25 cellular contexts compared by ENCODE assay signal in the genomic region with DNA sequence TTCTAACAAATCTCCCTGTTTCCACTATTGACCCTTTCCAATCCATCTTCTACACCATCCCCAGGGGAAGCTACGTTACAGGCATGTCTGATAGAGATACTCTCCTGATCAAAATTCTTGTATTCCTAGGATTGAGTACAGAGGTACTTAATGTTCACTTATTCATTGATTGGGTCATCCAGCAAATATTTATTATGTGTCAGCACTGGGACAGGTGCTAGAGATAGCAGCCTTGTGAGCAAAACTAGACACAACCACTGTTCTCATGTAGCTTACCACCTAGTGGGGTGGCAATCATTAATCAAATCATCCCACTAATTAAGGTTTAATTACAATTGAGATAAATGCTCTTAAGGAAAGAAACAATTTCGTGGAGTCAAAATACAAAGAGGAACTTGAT. TPM values are rescaled to one million over a fixed set of nuclear protein-coding genes. Genes with fewer than 3 reads are reported as not detected.
"Had no signal": no experiment of that assay in that cellular context is flagged by ENCODE, and none has a peak within 500 bp of the region (broad histone marks: within the 10 kb centered on the region; RNA-seq: fewer than 3 reads in every experiment).

No MANE protein-coding gene starts in this region.

- H3K4me1 ChIP-seq: SJCRH30 had no signal

- H3K9me3 ChIP-seq: MG63, SJCRH30 had no signal

- H3K36me3 ChIP-seq: MG63, SJCRH30 had no signal

- H3K4me3 ChIP-seq: MG63, SJCRH30 had no signal

- DNase-seq: IMR-90, Karpas-422, KG1, MG63, NCI-H1092, NCI-H1105 treated with DMSO at 0.1 percent for 48 hours, NCI-H1417 treated with DMSO at 0.1 percent for 48 hours, NCI-H1694, NCI-H187 treated with DMSO at 0.1 percent for 48 hours, NCI-H2029 treated with DMSO at 0.1 percent for 48 hours, NCI-H2171 treated with DMSO at 0.1 percent for 48 hours, NCI-H345, NCI-H446 treated with DMSO at 0.1 percent for 48 hours, NCI-H524, NCI-H526 treated with DMSO at 0.1 percent for 48 hours, NCI-H774, PC-3, SHP77 treated with DMSO at 0.1 percent for 48 hours, SJCRH30 had no signal

- H3K27ac ChIP-seq: RWPE1, SJCRH30 had no signal

- H3K27me3 ChIP-seq: SJCRH30 had no signal

- ATAC-seq: Panc1, PC-3, Right ventricle myocardium inferior, SK-N-SH treated with all-trans-retinoic acid at 6 μM for 48 hours had no signal

RNA-seq across cellular contexts. Expression of a gene that starts 42.8 kb away (rescaled TPM):
- total RNA-seq: HT-29, IMR-90, OCI-LY7, PC-3, Right ventricle myocardium inferior, SJCRH30 had no signal
- polyA plus RNA-seq: IMR-90 had no signal
